18 cellular contexts compared by ENCODE assay signal in genomic region chr10:94077042-94077441, GRCh38.
DNase-seq lines count a peak whose midpoint lies in the region; ATAC-seq and TF ChIP-seq lines count a peak whose summit lies in the region.
"Had no signal": no experiment of that assay in that cellular context is flagged by ENCODE, and none has a peak within 500 bp of the region (broad histone marks: within the 10 kb centered on the region; RNA-seq: fewer than 3 reads in every experiment).

No MANE protein-coding gene starts in this region.

- peak overlapping the region; percentile 28 for H2BK120ac ChIP-seq in mesendoderm (ENCODE audit: low read depth, low read length)

- H3K36me3 Mint-ChIP-seq in chondrocyte (ENCODE audit: low read depth), result peaks cover 5% of the 10 kb centered on the region
- H3K36me3 Mint-ChIP-seq: CD4-positive, alpha-beta memory T cell had no signal

- no peak overlapping the region for H3K4ac ChIP-seq in mesendoderm (ENCODE audit: low read depth, low read length)

- H3K9me2 ChIP-seq in SK-N-SH (no peaks in the 10 kb centered on the region), PC-3 (replicated peaks; ENCODE audit: low read length) (no peaks in the 10 kb centered on the region)

- H3K4me1 ChIP-seq in SK-N-SH (ENCODE audit: control insufficient read depth in 1 of 2, insufficient read depth in 2 of 2, low read depth in 1 of 2, low read length in 1 of 2) (peaks cover 0 to 6% of the 10 kb centered on the region in 2 experiments; a peak in 2 of 4 replicates), mesendoderm (ENCODE audit: control insufficient read depth, low read depth, low read length) (no peaks in the 10 kb centered on the region), PC-3 (ENCODE audit: insufficient read depth, low read length) (no peaks in the 10 kb centered on the region)
- H3K4me1 ChIP-seq: BLaER1 treated with 17β-estradiol and CSF1 and Interleukin-3, amounts not matched to agents 10 nM and 100 nM had no signal

- H3K27ac ChIP-seq in SK-N-SH (ENCODE audit: low read depth in 2 of 2, low read length in 1 of 2) (peak overlapping the region; percentile 17 to 18; a peak in 1 of 4 replicates), mesendoderm (ENCODE audit: low read depth, low read length) (no peak overlapping the region), PC-3 (ENCODE audit: low read length) (no peak overlapping the region)
- H3K27ac ChIP-seq: 22Rv1; BLaER1 treated with 17β-estradiol and CSF1 and Interleukin-3, amounts not matched to agents 10 nM and 100 nM; SJCRH30 had no signal

- H3K27me3 ChIP-seq in SK-N-SH (ENCODE audit: insufficient read depth) (no peaks in the 10 kb centered on the region), mesendoderm (ENCODE audit: insufficient read depth, low read length, poor library complexity) (no peaks in the 10 kb centered on the region), PC-3 (ENCODE audit: low read length) (no peaks in the 10 kb centered on the region)
- H3K27me3 ChIP-seq: BLaER1 treated with 17β-estradiol and CSF1 and Interleukin-3, amounts not matched to agents 10 nM and 100 nM; SJCRH30 had no signal

- ATAC-seq in SK-N-SH treated with all-trans-retinoic acid at 6 μM for 48 hours (no peak), sciatic nerve (peak; percentile 23), HG03159 (IDR thresholded peaks at IDR 0.05; ENCODE audit: unreplicated experiment) (no peak), PC-3 (no peak)
- ATAC-seq: GM12878 had no signal

- no TSS peak for BruUV-seq in PC-3 (replicated peaks; lab: Mats Ljungman, UMichigan)

- H3K4me2 ChIP-seq in SK-N-SH (no peak overlapping the region), mesendoderm (ENCODE audit: low read length) (no peak overlapping the region), PC-3 (ENCODE audit: low read length) (no peak overlapping the region)
- H3K4me2 ChIP-seq: BLaER1 treated with 17β-estradiol and CSF1 and Interleukin-3, amounts not matched to agents 10 nM and 100 nM had no signal

- H4K5ac ChIP-seq in mesendoderm (ENCODE audit: low read length), result no peak overlapping the region

- DNase-seq in SK-N-SH (no peak), chondrocyte (ENCODE audit: low spot score) (no peak), mesendoderm (no peak), sciatic nerve (ENCODE audit: low spot score) (no peak), posterior vena cava (ENCODE audit: low spot score) (no peak), PC-3 (no peak)
- DNase-seq: CD4-positive, alpha-beta memory T cell; DND-41; NCI-H1105; NCI-H2029 treated with DMSO at 0.1 percent for 48 hours; NCI-H748 treated with DMSO at 0.1 percent for 48 hours had no signal

- TF ChIP-seq EP300 in SK-N-SH (IDR thresholded peaks at IDR 0.05; ENCODE audit: borderline replicate concordance in 1 of 2, low read depth in 1 of 2, low read length in 1 of 2), result no peak

- CTCF ChIA-PET in SK-N-SH (lab: Yijun Ruan, JAX), result interaction anchor here (0.6 to 2.2 kb wide), 17 partner anchors 9 to 368 kb away, joined by 3 to 25 read pairs (median 3); no protein-coding TSS in a partner anchor
- CTCF ChIA-PET in PC-3 (lab: Charles Lee), result interaction anchor here (1.0 kb wide), 1 partner anchor 160 kb away, joined by 3 read pairs; no protein-coding TSS in a partner anchor

- H4K20me1 ChIP-seq in SK-N-SH (ENCODE audit: insufficient read depth) (no peaks in the 10 kb centered on the region), PC-3 (ENCODE audit: low read length) (no peaks in the 10 kb centered on the region)
- H4K20me1 ChIP-seq: BLaER1 treated with 17β-estradiol and CSF1 and Interleukin-3, amounts not matched to agents 10 nM and 100 nM had no signal

- H3K4me3 ChIP-seq in SK-N-SH (ENCODE audit: low read depth in 2 of 2, low read length in 1 of 2) (no peak overlapping the region), mesendoderm (ENCODE audit: low read length) (no peak overlapping the region), PC-3 (ENCODE audit: low read length) (no peak overlapping the region)
- H3K4me3 ChIP-seq: BLaER1 treated with 17β-estradiol and CSF1 and Interleukin-3, amounts not matched to agents 10 nM and 100 nM; GM12878; SJCRH30 had no signal

- H2BK5ac ChIP-seq in mesendoderm (ENCODE audit: low read length), result no peak overlapping the region

- H3F3A ChIP-seq in SK-N-SH (replicated peaks; ENCODE audit: insufficient read depth), result no peaks in the 10 kb centered on the region
- no peaks in the 10 kb centered on the region for H3F3A ChIP-seq in PC-3 (ENCODE audit: low read length, unreplicated experiment)

- no peak overlapping the region for H3K56ac ChIP-seq in mesendoderm (ENCODE audit: low read length)

- peaks cover 11% of the 10 kb centered on the region for H3K9me3 Mint-ChIP-seq in chondrocyte (ENCODE audit: low read depth)

- H3K79me1 ChIP-seq in mesendoderm (ENCODE audit: low read length), result no peaks in the 10 kb centered on the region

- H2AK5ac ChIP-seq in mesendoderm (ENCODE audit: low read length), result no peak overlapping the region

- H3K27me3 Mint-ChIP-seq in chondrocyte (ENCODE audit: low read depth), result no peaks in the 10 kb centered on the region

- intact Hi-C loops in sciatic nerve (cut with DNase I), result no loop called here
- intact Hi-C loops in posterior vena cava (cut with DNase I), result loop anchor here in 1 of 2 donors (5.0 kb wide), 1 partner anchor 245 kb away; no protein-coding TSS in a partner anchor
- intact Hi-C loops in PC-3 (cut with micrococcal nuclease), result loop anchor here (2.0 to 10.0 kb wide), 3 partner anchors 148 to 248 kb away; no protein-coding TSS in a partner anchor

- H3K27ac Mint-ChIP-seq in chondrocyte (ENCODE audit: unreplicated experiment), result peak overlapping the region; percentile 37
- H3K27ac Mint-ChIP-seq: CD4-positive, alpha-beta memory T cell; IgD-negative memory B cell had no signal

- H3K4me3 Mint-ChIP-seq in chondrocyte (ENCODE audit: unreplicated experiment), result no peak overlapping the region
- H3K4me3 Mint-ChIP-seq: CD4-positive, alpha-beta memory T cell; IgD-negative memory B cell had no signal

- POLR2A ChIA-PET in SK-N-SH (lab: Yijun Ruan, JAX) (no interaction called here), PC-3 (lab: Charles Lee; ENCODE audit: unreplicated experiment) (no interaction called here)

- no peak overlapping the region for H4K8ac ChIP-seq in mesendoderm (ENCODE audit: low read depth, low read length)

- H3K4me1 Mint-ChIP-seq in chondrocyte (ENCODE audit: low read depth), result peaks cover 30% of the 10 kb centered on the region
- H3K4me1 Mint-ChIP-seq: CD4-positive, alpha-beta memory T cell; IgD-negative memory B cell had no signal

- no peaks in the 10 kb centered on the region for H3K79me2 ChIP-seq in SK-N-SH (ENCODE audit: insufficient read depth)
- no peaks in the 10 kb centered on the region for H3K79me2 ChIP-seq in mesendoderm (ENCODE audit: control insufficient read depth, insufficient read depth, low read length)
- H3K79me2 ChIP-seq in PC-3 (ENCODE audit: low read length), result 0 out of 2 replicates have a peak, but pooled peaks cover 13% of the 10 kb centered on the region

- 0 out of 2 replicates have a peak, but pooled peaks cover 9% of the 10 kb centered on the region for H3K9me3 ChIP-seq in SK-N-SH
- H3K9me3 ChIP-seq in PC-3 (ENCODE audit: low read length), result no peaks in the 10 kb centered on the region
- H3K9me3 ChIP-seq: SJCRH30 had no signal

- H2AFZ ChIP-seq in SK-N-SH (ENCODE audit: low read depth) (no peak overlapping the region), PC-3 (ENCODE audit: low read length) (no peak overlapping the region)

- H2BK15ac ChIP-seq in mesendoderm (replicated peaks; ENCODE audit: low read depth), result no peak overlapping the region

- no peaks in the 10 kb centered on the region for H3K36me3 ChIP-seq in SK-N-SH (replicated peaks in 1 of 2; ENCODE audit: control insufficient read depth in 1 of 2, insufficient read depth in 2 of 2, low read length in 1 of 2)
- H3K36me3 ChIP-seq in mesendoderm (ENCODE audit: control insufficient read depth, insufficient read depth, low read length), result no peaks in the 10 kb centered on the region
- no peaks in the 10 kb centered on the region for H3K36me3 ChIP-seq in PC-3 (ENCODE audit: low read depth, low read length)
- H3K36me3 ChIP-seq: BLaER1 treated with 17β-estradiol and CSF1 and Interleukin-3, amounts not matched to agents 10 nM and 100 nM; SJCRH30 had no signal

- no peak for TF ChIP-seq CTCF in SK-N-SH (IDR thresholded peaks at IDR 0.05)
- TF ChIP-seq CTCF in chondrocyte (IDR thresholded peaks at IDR 0.05), result no peak
- no peak for TF ChIP-seq CTCF in PC-3 (conservative IDR thresholded peaks at IDR 0.05; ENCODE audit: low read depth, low read length)

- H3K23ac ChIP-seq in mesendoderm (ENCODE audit: low read length), result no peak overlapping the region

- no peak for TF ChIP-seq RAD21 in SK-N-SH (IDR thresholded peaks at IDR 0.05; ENCODE audit: low read length)

- 66% methylated on average over 4 of the region's 4 CpGs for WGBS in SK-N-SH (ENCODE audit: low lambda C conversion rate)
- 100% methylated on average over 1 of the region's 4 CpGs for WGBS in mesendoderm (ENCODE audit: extremely low coverage, insufficient coverage, low lambda C conversion rate)

- H3K18ac ChIP-seq in mesendoderm (ENCODE audit: low read length), result no peak overlapping the region

- H3K9ac ChIP-seq in SK-N-SH (no peak overlapping the region), mesendoderm (ENCODE audit: low read length) (no peak overlapping the region), PC-3 (ENCODE audit: low read length) (no peak overlapping the region)
- H3K9ac ChIP-seq: BLaER1 treated with 17β-estradiol and CSF1 and Interleukin-3, amounts not matched to agents 10 nM and 100 nM had no signal

TF ChIP-seq in SK-N-SH, 30 proteins besides CTCF, POLR2A, EP300 and RAD21:
- TF ChIP-seq CHD2 (IDR thresholded peaks at IDR 0.05; ENCODE audit: low read length, partially characterized antibody), result no peak
- TF ChIP-seq MEF2A (IDR thresholded peaks at IDR 0.05; ENCODE audit: borderline replicate concordance, low read depth), result no peak
TF ChIP-seq in SK-N-SH: peak in this region for 0.

TF ChIP-seq in SK-N-SH treated with all-trans-retinoic acid at 6 μM for 48 hours, 23 proteins besides CTCF, POLR2A, EP300 and RAD21 (continues in another document):
- no peak for TF ChIP-seq TCF4 (CRISPR knock-in tag; IDR thresholded peaks at IDR 0.05; ENCODE audit: borderline replicate concordance)
- TF ChIP-seq ESRRG (CRISPR knock-in tag; IDR thresholded peaks at IDR 0.05), result no peak
- no peak for TF ChIP-seq ZC3H10 (CRISPR knock-in tag; IDR thresholded peaks at IDR 0.05)
- TF ChIP-seq ZNF8 (CRISPR knock-in tag; IDR thresholded peaks at IDR 0.05), result no peak
- no peak for TF ChIP-seq TOX (CRISPR knock-in tag; IDR thresholded peaks at IDR 0.05; ENCODE audit: borderline replicate concordance)
- no peak for TF ChIP-seq CREB5 (CRISPR knock-in tag; IDR thresholded peaks at IDR 0.05; ENCODE audit: low read depth)
- no peak for TF ChIP-seq CSDC2 (CRISPR knock-in tag; IDR thresholded peaks at IDR 0.05)

Comparison
In these comparisons a context has a peak if more than half of its experiments do, and no peak if none do; other contexts are left out.
1. H3K27ac ChIP-seq: peak in SK-N-SH (2 of 2); none in mesendoderm (single experiment) and PC-3 (single experiment).